Comparison of ENCODE assay signal across 10 cellular contexts in the genomic region with DNA sequence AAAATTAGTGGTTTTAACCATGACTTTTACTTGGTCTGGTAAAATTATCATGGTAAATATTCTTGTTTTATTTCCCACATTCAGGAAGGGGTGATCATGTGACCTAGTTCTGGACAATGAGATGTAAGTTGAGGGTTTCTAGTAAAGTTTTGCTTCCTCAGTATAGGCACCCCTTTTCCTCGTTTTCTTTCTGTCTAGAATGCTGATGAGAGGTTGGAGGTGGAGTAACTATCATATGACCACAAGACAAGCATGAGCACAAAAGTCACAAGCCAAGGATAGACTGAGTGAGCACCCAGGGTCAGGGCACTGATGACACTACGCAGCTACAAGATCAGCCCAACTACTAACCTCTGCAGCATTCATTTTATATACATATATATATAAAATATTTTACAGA. TPM values are rescaled to one million over a fixed set of nuclear protein-coding genes. Genes with fewer than 3 reads are reported as not detected.
DNase-seq lines count a peak whose midpoint lies in the region; ATAC-seq and TF ChIP-seq lines count a peak whose summit lies in the region.
"Had no signal": no experiment of that assay in that cellular context is flagged by ENCODE, and none has a peak within 500 bp of the region (broad histone marks: within the 10 kb centered on the region; RNA-seq: fewer than 3 reads in every experiment).

No MANE protein-coding gene starts in this region.

- H3K4me1 Mint-ChIP-seq in stimulated activated naive B cell treated with anti-CD40 and anti-IgM and Interleukin-4, amounts not matched to agents 10 μg/mL and 1 μg/mL and 100 μg/mL, for 72 hours: peaks cover 6 to 18% of the 10 kb centered on the region in 2 donors
- H3K4me1 Mint-ChIP-seq: activated naive CD4-positive, alpha-beta T cell treated with anti-CD3 and anti-CD28 coated beads, Interleukin-2, amount 50 U/mL, for 24 hours had no signal

- H3K9me3 ChIP-seq in iPS-20b (ENCODE audit: insufficient read depth, low read depth, low read length) (no peaks in the 10 kb centered on the region), SJCRH30 (replicated peaks) (no peaks in the 10 kb centered on the region)

- no peak overlapping the region for H3K27ac Mint-ChIP-seq in stimulated activated naive B cell treated with anti-CD40 and anti-IgM and Interleukin-4, amounts not matched to agents 10 μg/mL and 1 μg/mL and 100 μg/mL, for 72 hours
- H3K27ac Mint-ChIP-seq: activated naive CD4-positive, alpha-beta T cell treated with anti-CD3 and anti-CD28 coated beads, Interleukin-2, amount 50 U/mL, for 24 hours had no signal

- no peaks in the 10 kb centered on the region for H3K27me3 ChIP-seq in iPS-20b (ENCODE audit: insufficient read depth, low read length)
- no peaks in the 10 kb centered on the region for H3K27me3 ChIP-seq in SJCRH30

- peaks cover 16 to 28% of the 10 kb centered on the region in 2 donors for H3K27me3 Mint-ChIP-seq in stimulated activated naive B cell treated with anti-CD40 and anti-IgM and Interleukin-4, amounts not matched to agents 10 μg/mL and 1 μg/mL and 100 μg/mL, for 72 hours

- peak; percentile 8 for DNase-seq in DMS53 (lab: John Stamatoyannopoulos, UW)
- no peak for DNase-seq in DMS53 treated with DMSO at 0.1 percent for 48 hours (lab: John Stamatoyannopoulos, UW; ENCODE audit: unreplicated experiment)
- peak; percentile 5 for DNase-seq in astrocyte of the spinal cord (ENCODE audit: low read depth, low spot score)
- no peak for DNase-seq in stimulated activated naive B cell treated with anti-CD40 and anti-IgM and Interleukin-4, amounts not matched to agents 10 μg/mL and 1 μg/mL and 100 μg/mL, for 72 hours
- no peak for DNase-seq in SJCRH30
- DNase-seq: NCI-H446 treated with DMSO at 0.1 percent for 48 hours had no signal

- peak; percentile 36 to 38 for ATAC-seq in stimulated activated naive B cell treated with anti-CD40 and anti-IgM and Interleukin-4, amounts not matched to agents 10 μg/mL and 1 μg/mL and 100 μg/mL, for 72 hours (replicated peaks)
- ATAC-seq in GM19467 (IDR thresholded peaks at IDR 0.05; ENCODE audit: unreplicated experiment) (no peak), GM18858 (IDR thresholded peaks at IDR 0.05; ENCODE audit: unreplicated experiment) (no peak)

- in situ Hi-C loops in astrocyte of the spinal cord (cut with HindIII; ENCODE audit: low sequenced_read_pairs): no loop called here

- H3K4me1 ChIP-seq in iPS-20b (ENCODE audit: insufficient read depth, low read length) (no peaks in the 10 kb centered on the region), SJCRH30 (no peaks in the 10 kb centered on the region; the same call in 1 of the 2 replicates)

- H3K9me3 Mint-ChIP-seq in stimulated activated naive B cell treated with anti-CD40 and anti-IgM and Interleukin-4, amounts not matched to agents 10 μg/mL and 1 μg/mL and 100 μg/mL, for 72 hours: no peaks in the 10 kb centered on the region
- H3K9me3 Mint-ChIP-seq: activated naive CD4-positive, alpha-beta T cell treated with anti-CD3 and anti-CD28 coated beads, Interleukin-2, amount 50 U/mL, for 24 hours had no signal

- no peak overlapping the region for H3K27ac ChIP-seq in iPS-20b (ENCODE audit: low read length)
- H3K27ac ChIP-seq in SJCRH30: no peak overlapping the region

- H3K36me3 Mint-ChIP-seq in stimulated activated naive B cell treated with anti-CD40 and anti-IgM and Interleukin-4, amounts not matched to agents 10 μg/mL and 1 μg/mL and 100 μg/mL, for 72 hours: no peaks in the 10 kb centered on the region
- H3K36me3 Mint-ChIP-seq: activated naive CD4-positive, alpha-beta T cell treated with anti-CD3 and anti-CD28 coated beads, Interleukin-2, amount 50 U/mL, for 24 hours had no signal

- H3K36me3 ChIP-seq in iPS-20b (ENCODE audit: insufficient read depth, low read depth, low read length) (no peaks in the 10 kb centered on the region), SJCRH30 (no peaks in the 10 kb centered on the region)

- TF ChIP-seq CTCF in astrocyte of the spinal cord (IDR thresholded peaks at IDR 0.05; ENCODE audit: low read depth, low read length): no peak

- H3K4me3 ChIP-seq in astrocyte of the spinal cord (ENCODE audit: low read depth, low read length) (no peak overlapping the region), iPS-20b (ENCODE audit: low read length) (peak overlapping the region; percentile 35; the same call in 1 of the 2 replicates), SJCRH30 (no peak overlapping the region)

- H3K9ac ChIP-seq in iPS-20b (ENCODE audit: low read depth, low read length): no peak overlapping the region

- H3K4me3 Mint-ChIP-seq in stimulated activated naive B cell treated with anti-CD40 and anti-IgM and Interleukin-4, amounts not matched to agents 10 μg/mL and 1 μg/mL and 100 μg/mL, for 72 hours: peak overlapping the region in 1 of 2 donors; percentile 21
- H3K4me3 Mint-ChIP-seq: activated naive CD4-positive, alpha-beta T cell treated with anti-CD3 and anti-CD28 coated beads, Interleukin-2, amount 50 U/mL, for 24 hours had no signal

RNA-seq across cellular contexts. Expression of a gene that starts 53.9 kb away (rescaled TPM):
- 2.3 and 3.7 TPM in 2 replicates for total RNA-seq in SJCRH30 (2014; rRNA removed; shearing (Covaris generic))

Comparison
In these comparisons a context has a peak if more than half of its experiments do, and no peak if none do; other contexts are left out.
1. DNase-seq: peak in DMS53 (single experiment) and astrocyte of the spinal cord (single experiment); none in DMS53 treated with DMSO at 0.1 percent for 48 hours (single experiment), stimulated activated naive B cell treated with anti-CD40 and anti-IgM and Interleukin-4, amounts not matched to agents 10 μg/mL and 1 μg/mL and 100 μg/mL, for 72 hours (single experiment) and SJCRH30 (0 of 2).
2. ATAC-seq: peak in stimulated activated naive B cell treated with anti-CD40 and anti-IgM and Interleukin-4, amounts not matched to agents 10 μg/mL and 1 μg/mL and 100 μg/mL, for 72 hours (2 of 2); none in GM19467 (single experiment) and GM18858 (single experiment).